Comparison of ENCODE assay signal across 8 cellular contexts in the genomic region with DNA sequence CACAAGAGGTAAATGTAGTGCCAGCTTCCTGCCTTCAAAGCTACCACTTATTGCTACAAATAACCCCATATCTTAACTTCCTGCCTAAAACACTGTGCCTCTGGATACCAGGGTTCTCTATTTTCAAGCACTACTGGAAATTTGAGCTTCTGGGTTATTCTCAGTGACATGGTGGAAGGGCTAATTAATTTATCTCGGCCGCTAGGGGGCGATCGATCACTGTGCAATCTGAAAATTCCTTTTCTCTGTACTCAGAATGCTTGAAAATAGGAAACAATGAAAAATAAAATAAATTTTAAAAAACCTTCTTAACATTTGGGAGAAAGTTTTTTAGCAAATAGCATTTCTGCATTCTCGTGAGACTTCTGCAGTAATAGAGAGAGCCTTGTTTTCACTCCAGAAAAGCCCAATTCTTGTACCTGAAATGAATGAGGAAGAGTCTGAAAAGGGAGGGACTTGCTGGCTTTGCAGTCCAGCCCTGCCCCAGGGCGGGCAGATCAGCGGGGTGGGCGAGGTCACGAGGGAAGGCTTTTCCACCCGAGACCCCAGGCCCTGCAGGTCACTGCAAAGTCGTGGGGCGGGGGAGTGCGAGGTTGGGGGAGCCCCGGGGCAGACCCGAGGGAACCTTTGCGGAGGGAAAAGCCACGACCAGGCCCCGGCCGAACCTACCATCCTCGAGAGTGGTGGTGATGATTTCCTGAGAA.
DNase-seq lines count a peak whose midpoint lies in the region; ATAC-seq, FAIRE-seq and TF ChIP-seq lines count a peak whose summit lies in the region.

No MANE protein-coding gene starts in this region.

- no peaks in the 10 kb centered on the region for H3K9me3 Mint-ChIP-seq in activated CD4-positive, alpha-beta memory T cell treated with anti-CD3 and anti-CD28 coated beads for 36 hours

- 32 to 39% methylated on average over 20 of the region's 20 CpGs for WGBS in pancreas, 2 donors

- H3K27ac Mint-ChIP-seq in activated CD4-positive, alpha-beta memory T cell treated with anti-CD3 and anti-CD28 coated beads for 36 hours: no peak overlapping the region

- no peaks in the 10 kb centered on the region for H3K36me3 Mint-ChIP-seq in activated CD4-positive, alpha-beta memory T cell treated with anti-CD3 and anti-CD28 coated beads for 36 hours

- intact Hi-C loops in activated CD4-positive, alpha-beta memory T cell treated with anti-CD3 and anti-CD28 coated beads for 36 hours (cut with micrococcal nuclease): loop anchor here (5.0 to 10.0 kb wide), 2 partner anchors 241 to 923 kb away; no protein-coding TSS in a partner anchor
- intact Hi-C loops in pancreas (cut with DNase I): loop anchor here in 2 of 3 donors (2.0 to 10.0 kb wide), 3 partner anchors 241 to 921 kb away; no protein-coding TSS in a partner anchor

- DNase-seq in A172 (ENCODE audit: low spot score) (peak; percentile 56), GDM1 (lab: John Stamatoyannopoulos, UW) (peak; percentile 7), NCI-H2029 treated with DMSO at 0.1 percent for 48 hours (lab: John Stamatoyannopoulos, UW) (peak; percentile 61), fibroblast of pulmonary artery (ENCODE audit: low read depth) (peak; percentile 45), pancreas (peak in 5 of 6 donors; percentile 12 to 85 (median 57)), germinal center (ENCODE audit: low spot score) (no peak)
- DNase-seq in activated CD4-positive, alpha-beta memory T cell treated with anti-CD3 and anti-CD28 coated beads for 36 hours: peak; percentile 47

- TF ChIP-seq CTCF in fibroblast of pulmonary artery (IDR thresholded peaks at IDR 0.05; ENCODE audit: low read length, missing control alignments) (peak; percentile 46), pancreas (IDR thresholded peaks at IDR 0.05) (peak; percentile 55 to 92 (median 78))

- no peak overlapping the region for H3K4me3 Mint-ChIP-seq in activated CD4-positive, alpha-beta memory T cell treated with anti-CD3 and anti-CD28 coated beads for 36 hours

- no peaks in the 10 kb centered on the region for H3K36me3 ChIP-seq in pancreas

- peaks cover 0 to 3% (median 0%) of the 10 kb centered on the region in 4 donors for H3K27me3 ChIP-seq in pancreas

- ATAC-seq in pancreas (peak in 3 of 4 donors; percentile 72 to 77 (median 77)), HG03342 (IDR thresholded peaks at IDR 0.05; ENCODE audit: unreplicated experiment) (no peak)

- no peaks in the 10 kb centered on the region for H3K27me3 Mint-ChIP-seq in activated CD4-positive, alpha-beta memory T cell treated with anti-CD3 and anti-CD28 coated beads for 36 hours

- H3K4me1 Mint-ChIP-seq in activated CD4-positive, alpha-beta memory T cell treated with anti-CD3 and anti-CD28 coated beads for 36 hours (ENCODE audit: low read depth): no peaks in the 10 kb centered on the region

- H3K4me1 ChIP-seq in pancreas: no peaks in the 10 kb centered on the region

- FAIRE-seq in pancreas (lab: Jason Lieb, UNC): no peak

- H3K27ac ChIP-seq in pancreas: no peak overlapping the region

- CTCF ChIA-PET in activated CD4-positive, alpha-beta memory T cell treated with anti-CD3 and anti-CD28 coated beads for 36 hours (lab: Charles Lee): interaction anchor here (0.7 to 1.1 kb wide), 8 partner anchors 9 to 1422 kb away, joined by 3 to 4 read pairs (median 3); no protein-coding TSS in a partner anchor

- H3K4me3 ChIP-seq in fibroblast of pulmonary artery (replicated peaks; ENCODE audit: low read depth, low read length): no peak overlapping the region
- no peak overlapping the region for H3K4me3 ChIP-seq in pancreas

- no peaks in the 10 kb centered on the region for H3K9me3 ChIP-seq in pancreas

- POLR2A ChIA-PET in activated CD4-positive, alpha-beta memory T cell treated with anti-CD3 and anti-CD28 coated beads for 36 hours (lab: Charles Lee): no interaction called here
